ENCODE assay signal across 8 cellular contexts in the genomic region with DNA sequence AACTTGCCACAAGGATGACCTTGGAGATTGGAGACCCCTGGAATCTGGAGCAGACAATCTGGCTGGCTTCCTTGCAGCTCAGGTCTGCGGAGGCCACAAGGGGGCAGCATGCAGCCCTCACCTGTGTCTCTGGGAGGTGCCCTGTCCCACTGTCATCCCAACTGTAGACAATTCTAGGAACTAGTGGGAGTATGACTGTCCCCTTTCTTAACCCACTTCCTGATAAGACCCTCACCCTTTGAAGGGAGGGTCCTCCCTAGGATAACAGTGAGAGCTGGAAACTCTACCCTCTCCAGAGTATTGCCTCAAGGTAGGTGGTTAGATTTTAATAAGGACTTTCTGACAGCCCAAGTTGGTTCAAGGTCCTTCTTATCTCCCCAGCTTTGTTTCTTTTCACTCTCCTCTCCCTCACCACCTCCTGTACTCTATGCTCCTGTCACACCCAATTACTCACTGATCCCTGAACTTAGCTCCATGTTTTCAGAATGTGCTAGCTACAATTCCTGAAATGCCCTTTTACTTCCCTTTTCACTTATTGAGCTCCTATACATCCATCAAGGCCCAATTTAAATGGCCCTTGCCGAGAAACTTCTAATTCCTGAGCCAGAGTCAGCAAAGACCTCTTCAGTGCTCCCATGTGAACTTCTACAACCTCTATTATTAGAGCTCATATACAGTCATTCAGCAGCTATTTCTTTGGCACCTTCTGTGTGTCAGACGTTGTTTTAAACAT. TPM values are rescaled to one million over a fixed set of nuclear protein-coding genes. Genes with fewer than 3 reads are reported as not detected.
DNase-seq lines count a peak whose midpoint lies in the region; ATAC-seq and TF ChIP-seq lines count a peak whose summit lies in the region.

No MANE protein-coding gene starts in this region.

- WGBS in spleen, 5 donors, result 35 to 52% (median 42%) methylated on average over 3 of the region's 3 CpGs

- intact Hi-C loops in left cardiac atrium (cut with DNase I) (loop anchor here (5.0 to 10.0 kb wide), 3 partner anchors 70 to 160 kb away; no protein-coding TSS in a partner anchor), spleen (cut with DNase I; ENCODE audit: low total_unique reads) (loop anchor here (5.0 kb wide), 1 partner anchor 73 kb away; no protein-coding TSS in a partner anchor)

- peak; percentile 19 to 84 (median 59) for TF ChIP-seq CTCF in spleen (IDR thresholded peaks at IDR 0.05 in 8 of 11, conservative IDR thresholded peaks at IDR 0.05 in 3 of 11)

- H3K27me3 ChIP-seq in spleen (replicated peaks in 1 of 7), result no peaks in the 10 kb centered on the region

- H3K4me3 ChIP-seq in spleen, result no peak overlapping the region

- no peak for TF ChIP-seq POLR2A in spleen (IDR thresholded peaks at IDR 0.05)

- H3K9me3 ChIP-seq in spleen, result peaks cover 0 to 16% (median 11%) of the 10 kb centered on the region in 8 donors

- ATAC-seq in left cardiac atrium, result peak; percentile 56 to 61
- ATAC-seq in HG02870 (IDR thresholded peaks at IDR 0.05; ENCODE audit: unreplicated experiment), result no peak
- ATAC-seq in HG03159 (IDR thresholded peaks at IDR 0.05; ENCODE audit: unreplicated experiment), result no peak

- DNase-seq in NCI-H2081 (lab: John Stamatoyannopoulos, UW) (peak; percentile 27 to 55), NCI-H2081 treated with DMSO at 0.1 percent for 48 hours (lab: John Stamatoyannopoulos, UW) (no peak), RPMI8226 (peak; percentile 62), left cardiac atrium (peak; percentile 61), spleen (peak; percentile 86)
- peak; percentile 50 for DNase-seq in activated T-helper 9 cell treated with anti-CD3 and anti-CD28 coated beads, Interleukin-2, amount 50 U/mL, for 16 hours (ENCODE audit: low read depth)

- peaks cover 0 to 74% (median 31%) of the 10 kb centered on the region in 6 donors for H3K36me3 ChIP-seq in spleen

- H3K27ac ChIP-seq in spleen, result peak overlapping the region in 5 of 8 donors; percentile 31 to 54 (median 46)

- H3K4me1 ChIP-seq in spleen, result peaks cover 0 to 14% (median 3%) of the 10 kb centered on the region in 6 donors

RNA-seq across cellular contexts. Expression of gene KCNQ4, which starts 9.2 kb away (rescaled TPM):
- total RNA-seq in left cardiac atrium (1 to 10 TPM; 1.3 to 1.4 TPM), spleen (under 1 TPM; 0.14 to 0.54 (median 0.26) TPM)
- under 1 TPM; 0.09 to 0.28 (median 0.19) TPM for polyA plus RNA-seq in spleen

Comparison
In these comparisons a context has a peak if more than half of its experiments do, and no peak if none do; other contexts are left out.
1. ATAC-seq: peak in left cardiac atrium (2 of 2); none in HG02870 (single experiment) and HG03159 (single experiment).